Comparison of ENCODE assay signal across 25 cellular contexts in the genomic region with DNA sequence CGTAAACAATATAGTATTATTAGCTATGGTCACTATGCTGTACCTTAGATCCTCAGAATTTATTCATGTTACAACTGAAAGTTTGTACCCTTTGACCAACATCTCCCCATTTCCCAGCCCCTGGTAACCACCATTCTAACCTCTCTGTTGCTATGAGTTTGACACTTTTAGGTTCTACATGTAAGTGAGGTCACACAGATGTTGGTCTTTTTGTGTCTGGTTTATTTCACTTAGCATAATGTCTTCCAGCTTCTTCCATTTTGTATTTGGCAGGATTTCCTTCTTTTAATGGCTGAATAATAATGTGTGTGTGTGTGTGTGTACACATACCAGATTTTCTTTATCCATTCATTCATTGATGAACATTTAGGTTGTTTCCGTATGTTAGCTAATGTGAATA.
"Had no signal": no experiment of that assay in that cellular context is flagged by ENCODE, and none has a peak within 500 bp of the region (broad histone marks: within the 10 kb centered on the region; RNA-seq: fewer than 3 reads in every experiment).

No MANE protein-coding gene starts in this region.

- H3K27ac ChIP-seq: neural progenitor cell, ovary, parathyroid adenoma, psoas muscle, right lobe of liver, sigmoid colon, stomach, thoracic aorta, thyroid gland, tibial nerve, upper lobe of left lung, vagina had no signal

- H3K36me3 ChIP-seq: neural progenitor cell, ovary, right lobe of liver, sigmoid colon, stomach, thoracic aorta, thyroid gland, tibial nerve, upper lobe of left lung, vagina had no signal

- FAIRE-seq: small intestine, urothelium cell line had no signal

- DNase-seq: occipital lobe; ovary; posterior cingulate gyrus; psoas muscle; right cardiac atrium; right lobe of liver; sigmoid colon; small intestine; stimulated activated CD4-positive, alpha-beta T cell treated with anti-CD3 and anti-CD28 coated beads, Interleukin-15, amount 100 ng/mL, for 24 hours; stimulated activated CD4-positive, alpha-beta T cell treated with anti-CD3 and anti-CD28 coated beads, Interleukin-2, amount 100 ng/mL, for 24 hours; stimulated activated CD4-positive, alpha-beta T cell treated with anti-CD3 and anti-CD28 coated beads, Interleukin-2, amount 100 ng/mL, for 48 hours; stimulated activated CD4-positive, alpha-beta T cell treated with anti-CD3 and anti-CD28 coated beads, Interleukin-4, amount 100 ng/mL, for 24 hours; stimulated activated naive B cell treated with anti-CD40 and anti-IgM and Interleukin-4, amounts not matched to agents 10 μg/mL and 1 μg/mL and 100 μg/mL, for 72 hours; stimulated activated naive CD4-positive, alpha-beta T cell treated with Interleukin-2 at 50 U/mL for 16 hours; stomach; thyroid gland; trophoblast cell; upper lobe of left lung had no signal

- H2AFZ ChIP-seq: neural progenitor cell, parathyroid adenoma had no signal

- ATAC-seq: psoas muscle; right cardiac atrium; right lobe of liver; stimulated activated effector memory CD8-positive, alpha-beta T cell treated with anti-CD3 and anti-CD28 coated beads, Interleukin-12 subunit alpha, Interleukin-12 subunit beta, amount 100 ng/mL, for 72 hours; stimulated activated naive B cell treated with anti-CD40 and anti-IgM and Interleukin-4, amounts not matched to agents 10 μg/mL and 1 μg/mL and 100 μg/mL, for 72 hours had no signal

- H3K4me3 ChIP-seq: neural progenitor cell, ovary, psoas muscle, right lobe of liver, sigmoid colon, stomach, thoracic aorta, thyroid gland, tibial nerve, upper lobe of left lung, vagina had no signal

- H3K9ac ChIP-seq: neural progenitor cell, parathyroid adenoma had no signal

- H3K4me1 ChIP-seq: neural progenitor cell, psoas muscle, tibial nerve, upper lobe of left lung, vagina had no signal

- H3K9me3 ChIP-seq: ovary, psoas muscle, right lobe of liver, sigmoid colon, stomach, thoracic aorta, thyroid gland, tibial nerve, upper lobe of left lung, vagina had no signal

- H3K27me3 ChIP-seq: neural progenitor cell, ovary, right lobe of liver, sigmoid colon, stomach, thyroid gland, tibial nerve, upper lobe of left lung, vagina had no signal

- H3K4me2 ChIP-seq: neural progenitor cell had no signal
